ENCODE assay signal across 1 cellular context in the genomic region with DNA sequence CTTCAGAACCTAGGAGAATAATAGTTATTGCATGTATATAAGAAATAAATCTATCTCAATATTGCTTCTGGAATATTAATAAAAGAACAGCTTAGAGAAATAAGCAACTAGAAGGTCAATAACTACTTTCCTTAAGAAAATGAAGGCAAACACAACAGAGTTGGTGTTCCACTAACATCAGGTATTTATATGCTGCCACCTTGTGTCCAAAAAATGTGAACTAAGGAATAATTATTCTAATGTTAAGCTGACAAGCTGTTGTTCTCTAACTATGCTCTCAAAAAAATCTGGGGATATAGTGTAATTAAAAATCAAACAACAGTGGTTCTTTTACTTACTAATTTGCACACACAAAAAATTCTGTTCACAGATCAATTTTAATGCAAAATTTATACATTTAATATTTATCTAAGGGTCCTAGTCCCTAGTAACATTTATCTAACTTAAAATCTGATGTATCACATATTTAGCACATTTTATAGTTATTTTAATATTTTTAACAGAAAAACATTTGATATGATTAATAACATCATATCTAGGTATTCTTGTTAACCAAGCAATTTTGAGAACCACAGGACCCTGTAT.
TF ChIP-seq lines count a peak whose summit lies in the region.

No MANE protein-coding gene starts in this region.

TF ChIP-seq in HepG2, 621 proteins besides CTCF, POLR2A, EP300 and RAD21:
- TF ChIP-seq SMC3 (IDR thresholded peaks at IDR 0.05; ENCODE audit: low read length) (peak; percentile 70), STAG1 (CRISPR knock-in tag; IDR thresholded peaks at IDR 0.05) (peak; percentile 71), SOX6 (IDR thresholded peaks at IDR 0.05) (no peak), SOX6 (CRISPR knock-in tag; IDR thresholded peaks at IDR 0.05) (no peak)
